ENCODE assay signal across 12 cellular contexts in genomic region chr7:45402480-45403218, GRCh38.
DNase-seq lines count a peak whose midpoint lies in the region; ATAC-seq, FAIRE-seq and TF ChIP-seq lines count a peak whose summit lies in the region.
"Had no signal": no experiment of that assay in that cellular context is flagged by ENCODE, and none has a peak within 500 bp of the region (broad histone marks: within the 10 kb centered on the region; RNA-seq: fewer than 3 reads in every experiment).

No MANE protein-coding gene starts in this region.

- TF ChIP-seq CTCF in AG04450 (IDR thresholded peaks at IDR 0.05; ENCODE audit: low read depth, low read length), result no peak
- no peak for TF ChIP-seq CTCF in tibial artery (IDR thresholded peaks at IDR 0.05)

- peaks cover 6% of the 10 kb centered on the region; the same call in 1 of the 2 replicates for H3K9me3 ChIP-seq in AG04450 (ENCODE audit: control insufficient read depth, insufficient read depth, low read length)
- no peaks in the 10 kb centered on the region for H3K9me3 ChIP-seq in tibial artery
- H3K9me3 ChIP-seq: transverse colon had no signal

- intact Hi-C loops in tibial artery (cut with DNase I; ENCODE audit: low total_unique reads), result no loop called here

- H3K4me3 ChIP-seq in AG04450 (ENCODE audit: low read depth, low read length) (no peak overlapping the region), tibial artery (no peak overlapping the region)
- H3K4me3 ChIP-seq: transverse colon had no signal

- peak; percentile 61 for ATAC-seq in HG03378 (IDR thresholded peaks at IDR 0.05; ENCODE audit: unreplicated experiment)
- ATAC-seq in GM19328 (IDR thresholded peaks at IDR 0.05; ENCODE audit: unreplicated experiment), result no peak

- POLR2A ChIA-PET in AG04450 (lab: Yijun Ruan, JAX), result no interaction called here

- CTCF ChIA-PET in AG04450 (lab: Charles Lee), result no interaction called here

- peaks cover 3% of the 10 kb centered on the region for H3K27me3 ChIP-seq in AG04450 (ENCODE audit: control insufficient read depth, insufficient read depth, low read length)
- no peaks in the 10 kb centered on the region for H3K27me3 ChIP-seq in tibial artery
- H3K27me3 ChIP-seq: transverse colon had no signal

- no peaks in the 10 kb centered on the region for H3K4me1 ChIP-seq in tibial artery
- H3K4me1 ChIP-seq: transverse colon had no signal

- peak; percentile 2 for DNase-seq in AG04450 (ENCODE audit: low read depth, low spot score)
- peak; percentile 94 for DNase-seq in SIG-M5 treated with dmso at 0.1 percent for 504 hours (lab: John Stamatoyannopoulos, UW; ENCODE audit: unreplicated experiment)
- peak; percentile 91 for DNase-seq in fibroblast of the conjunctiva (ENCODE audit: low read depth)
- no peak for DNase-seq in RCC 7860 (ENCODE audit: low spot score)
- no peak for DNase-seq in putamen (ENCODE audit: low spot score)
- no peak for DNase-seq in tibial artery
- DNase-seq: CD4-positive, alpha-beta T cell; NCI-H524; stimulated activated CD4-positive, alpha-beta T cell treated with anti-CD3 and anti-CD28 coated beads, Interleukin-15, amount 100 ng/mL, for 24 hours; transverse colon had no signal

- H3K36me3 ChIP-seq in tibial artery, result no peaks in the 10 kb centered on the region
- H3K36me3 ChIP-seq: transverse colon had no signal

- no peak for FAIRE-seq in RCC 7860 (lab: Jason Lieb, UNC)

- no peak overlapping the region for H3K27ac ChIP-seq in AG04450 (ENCODE audit: low read depth, low read length)
- no peak overlapping the region for H3K27ac ChIP-seq in tibial artery
- H3K27ac ChIP-seq: transverse colon had no signal

Comparison
In these comparisons a context has a peak if more than half of its experiments do, and no peak if none do; other contexts are left out.
1. DNase-seq: peak in AG04450 (single experiment), SIG-M5 treated with dmso at 0.1 percent for 504 hours (single experiment) and fibroblast of the conjunctiva (single experiment); none in RCC 7860 (single experiment), putamen (single experiment) and tibial artery (0 of 2).